In genomic region chr1:42657981-42658879, GRCh38 we compare ENCODE assay signal across 8 cellular contexts. TPM values are rescaled to one million over a fixed set of nuclear protein-coding genes. Genes with fewer than 3 reads are reported as not detected.
DNase-seq lines count a peak whose midpoint lies in the region; ATAC-seq and TF ChIP-seq lines count a peak whose summit lies in the region.

Gene PPIH, plus strand, starts transcription at chr1:42658423. Its CDS starts 24 bp downstream, at chr1:42658447.

- 0% methylated on average over 53 of the region's 53 CpGs for WGBS in lung, 2 donors

- no peaks in the 10 kb centered on the region for H3K9me3 ChIP-seq in lung (ENCODE audit: control insufficient read depth in 2 of 2, insufficient read depth in 1 of 2, low read length in 1 of 2)

- TF ChIP-seq CTCF in lung (IDR thresholded peaks at IDR 0.05; ENCODE audit: control extremely low read depth, extremely low read depth): no peak

- DNase-seq in COLO668 (lab: John Stamatoyannopoulos, UW; ENCODE audit: unreplicated experiment) (peak; percentile 100), HS-5 (ENCODE audit: low read depth) (peak; percentile 76), lung (ENCODE audit: low spot score) (peak; percentile 96)
- peak; percentile 89 for DNase-seq in NK-92 treated with Interleukin-12 subunit alpha and Interleukin-12 subunit beta, amount 100 ng/mL, for 24 hours (lab: John Stamatoyannopoulos, UW)
- peak; percentile 96 for DNase-seq in activated CD8-positive, alpha-beta memory T cell treated with anti-CD3 and anti-CD28 coated beads for 24 hours
- peak; percentile 86 for DNase-seq in effector CD8-positive, alpha-beta T cell (lab: John Stamatoyannopoulos, UW)
- peak; percentile 89 to 90 (median 90) for DNase-seq in stimulated activated CD4-positive, alpha-beta T cell treated with anti-CD3 and anti-CD28 coated beads, TNF-alpha, amount 100 ng/mL, for 4 hours (ENCODE audit: low read depth in 3 of 3)

- H3K4me1 ChIP-seq in lung (ENCODE audit: control insufficient read depth in 2 of 2, insufficient read depth in 2 of 2, low read length in 2 of 2): peaks cover 0 to 9% of the 10 kb centered on the region in 2 donors

- peak; percentile 96 for ATAC-seq in GM19467 (IDR thresholded peaks at IDR 0.05; ENCODE audit: unreplicated experiment)
- peak; percentile 99 for ATAC-seq in lung (ENCODE audit: insufficient read depth, low FRiP score)

- H3K27ac ChIP-seq in lung (ENCODE audit: low read depth in 1 of 2, low read length in 1 of 2): peak within 1 kb of the TSS; percentile 57 to 92

- no peaks in the 10 kb centered on the region for H3K36me3 ChIP-seq in lung (ENCODE audit: control insufficient read depth in 2 of 2, insufficient read depth in 2 of 2, low read length in 2 of 2)

- peak within 1 kb of the TSS; percentile 86 for H3K4me3 ChIP-seq in lung

- no peaks in the 10 kb centered on the region for H3K27me3 ChIP-seq in lung (ENCODE audit: control insufficient read depth, insufficient read depth)

RNA-seq across cellular contexts. Expression of gene PPIH, which starts in this region (rescaled TPM):
- 10 to 100 TPM; 28.6 to 31.0 TPM for total RNA-seq in lung
- 10 to 100 TPM; 31.8 to 68.1 TPM for polyA plus RNA-seq in lung

Comparison
In these comparisons a context has a peak if more than half of its experiments do, and no peak if none do; other contexts are left out.
1. Peak in every context shown above with its lines: DNase-seq, ATAC-seq, H3K4me3 ChIP-seq and H3K27ac ChIP-seq.